Comparison of ENCODE assay signal across 28 cellular contexts in the genomic region with DNA sequence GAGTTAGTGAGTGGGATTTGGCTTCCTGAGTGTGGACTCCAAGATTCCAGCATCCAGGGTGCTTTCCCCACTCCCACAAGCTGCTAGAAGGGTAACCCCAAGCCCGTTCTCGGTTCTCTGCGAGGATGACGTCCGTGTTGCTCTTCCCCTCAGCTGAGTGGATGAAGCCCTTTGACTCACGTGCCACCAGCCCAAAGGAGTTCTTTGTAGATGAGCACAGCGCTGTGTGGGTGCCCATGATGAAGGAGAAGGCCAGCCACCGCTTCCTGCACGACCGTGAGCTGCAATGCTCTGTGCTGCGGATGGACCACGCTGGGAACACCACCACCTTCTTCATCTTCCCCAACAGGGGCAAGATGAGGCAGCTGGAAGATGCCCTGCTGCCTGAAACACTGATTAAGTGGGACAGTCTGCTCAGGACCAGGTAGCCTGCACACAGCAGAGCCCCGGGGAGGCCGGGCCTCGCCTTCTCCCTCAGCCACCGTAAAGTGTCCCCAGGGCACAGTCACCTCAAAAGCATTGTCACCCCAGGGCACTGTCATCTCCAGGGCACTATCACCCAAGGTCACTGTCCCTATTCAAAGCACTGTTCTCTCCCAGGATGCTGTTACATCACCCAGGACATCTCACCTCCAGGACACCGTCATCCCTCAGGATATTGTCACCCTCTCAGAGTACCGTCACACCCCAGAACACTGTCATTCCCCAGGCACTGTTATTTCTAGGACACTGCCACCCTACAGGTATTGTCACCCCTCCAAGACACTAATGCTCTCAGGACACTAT. TPM values are rescaled to one million over a fixed set of nuclear protein-coding genes. Genes with fewer than 3 reads are reported as not detected.
A peak's percentile ranks its signal among the peaks of the same experiment; 100 is the strongest.
DNase-seq lines count a peak whose midpoint lies in the region; ATAC-seq and TF ChIP-seq lines count a peak whose summit lies in the region.
"Had no signal": no experiment of that assay in that cellular context is flagged by ENCODE, and none has a peak within 500 bp of the region (broad histone marks: within the 10 kb centered on the region; RNA-seq: fewer than 3 reads in every experiment).

No MANE protein-coding gene starts in this region.

- no peak overlapping the region for H3K4me3 Mint-ChIP-seq in stimulated activated naive CD8-positive, alpha-beta T cell treated with anti-CD3 and anti-CD28 coated beads, Interleukin-15, amount 100 ng/mL, for 72 hours
- H3K4me3 Mint-ChIP-seq in osteocyte (ENCODE audit: unreplicated experiment) = no peak overlapping the region
- H3K4me3 Mint-ChIP-seq in activated T-helper 1 cell treated with anti-CD3 and anti-CD28 coated beads, Interleukin-12 subunit alpha, Interleukin-12 subunit beta, Interleukin-2, Interleukin-4 antibody, amounts not matched to agents 30 ng/mL and 10 ng/mL and 1 ng/mL, durations not matched to agents 14 hours and 24 hours and 36 hours = no peak overlapping the region
- H3K4me3 Mint-ChIP-seq: CD4-positive, alpha-beta T cell had no signal

- no peak overlapping the region for H2BK15ac ChIP-seq in mesenchymal stem cell (ENCODE audit: low read depth, poor library complexity, severe bottlenecking)

- ATAC-seq in stimulated activated naive CD8-positive, alpha-beta T cell treated with anti-CD3 and anti-CD28 coated beads, Interleukin-15, amount 100 ng/mL, for 72 hours = peak; percentile 18
- ATAC-seq in stimulated activated naive CD8-positive, alpha-beta T cell treated with anti-CD3 and anti-CD28 coated beads, Interleukin-15, Interleukin-2, amounts not matched to agents 100 U/mL and 50 U/mL, for 24 hours = no peak
- ATAC-seq: A549 had no signal

- no peak overlapping the region for H2AK5ac ChIP-seq in mesenchymal stem cell (ENCODE audit: low read length, severe bottlenecking)

- no peak overlapping the region for H3K18ac ChIP-seq in mesenchymal stem cell (ENCODE audit: low read depth in 1 of 2, low read length in 2 of 2)

- no peaks in the 10 kb centered on the region for H3K27me3 ChIP-seq in mesenchymal stem cell (ENCODE audit: control insufficient read depth in 1 of 2, insufficient read depth in 1 of 2, low read length in 2 of 2)
- H3K27me3 ChIP-seq: BLaER1 treated with 17β-estradiol and CSF1 and Interleukin-3, amounts not matched to agents 10 nM and 100 nM had no signal

- H3K9ac ChIP-seq in mesenchymal stem cell (ENCODE audit: low read length) = no peak overlapping the region
- H3K9ac ChIP-seq: BLaER1 treated with 17β-estradiol and CSF1 and Interleukin-3, amounts not matched to agents 10 nM and 100 nM had no signal

- no peak overlapping the region for H2BK12ac ChIP-seq in mesenchymal stem cell (ENCODE audit: low read length in 2 of 2)

- no peak overlapping the region for H2BK120ac ChIP-seq in mesenchymal stem cell (ENCODE audit: low read depth, low read length)

- H3K4me2 ChIP-seq in mesenchymal stem cell (ENCODE audit: low read length, poor library complexity, severe bottlenecking) = no peak overlapping the region
- H3K4me2 ChIP-seq: A549; BLaER1 treated with 17β-estradiol and CSF1 and Interleukin-3, amounts not matched to agents 10 nM and 100 nM; PC-9 had no signal

- H3K4me3 ChIP-seq in mesenchymal stem cell (ENCODE audit: insufficient read depth in 1 of 2, low read depth in 1 of 2, low read length in 2 of 2) = no peak overlapping the region
- H3K4me3 ChIP-seq: A549; BLaER1 treated with 17β-estradiol and CSF1 and Interleukin-3, amounts not matched to agents 10 nM and 100 nM; PC-9 had no signal

- in situ Hi-C loops in G401 (cut with HindIII; ENCODE audit: low sequenced_read_pairs) = no loop called here

- H3K27ac ChIP-seq in mesenchymal stem cell (ENCODE audit: low read length, poor library complexity, severe bottlenecking) = no peak overlapping the region
- H3K27ac ChIP-seq: A549; BLaER1 treated with 17β-estradiol and CSF1 and Interleukin-3, amounts not matched to agents 10 nM and 100 nM; PC-9 had no signal

- DNase-seq in stimulated activated naive CD8-positive, alpha-beta T cell treated with anti-CD3 and anti-CD28 coated beads, Interleukin-15, amount 100 ng/mL, for 72 hours = no peak
- DNase-seq in stimulated activated naive CD8-positive, alpha-beta T cell treated with anti-CD3 and anti-CD28 coated beads, Interleukin-15, Interleukin-2, amounts not matched to agents 100 U/mL and 50 U/mL, for 24 hours = no peak
- DNase-seq in mesenchymal stem cell (no peak), osteocyte (ENCODE audit: extremely low spot score, unreplicated experiment) (peak; percentile 60), G401 (ENCODE audit: low spot score) (no peak), SHP77 treated with DMSO at 0.1 percent for 48 hours (lab: John Stamatoyannopoulos, UW) (no peak)
- no peak for DNase-seq in activated T-helper 1 cell treated with anti-CD3 and anti-CD28 coated beads, Interleukin-12 subunit alpha, Interleukin-12 subunit beta, Interleukin-2, Interleukin-4 antibody, amounts not matched to agents 30 ng/mL and 10 ng/mL and 1 ng/mL, durations not matched to agents 14 hours and 24 hours and 36 hours (ENCODE audit: low spot score)
- DNase-seq: AML-193; CD4-positive, alpha-beta T cell; COR-L47; DMS53; GOT3; HCEC 1CT; IMR-90; KG1; MM.1S; NCI-H1048; NCI-H1417; NCI-H1694; NCI-H2081; NCI-H2227 treated with DMSO at 0.1 percent for 48 hours; NCI-H526 treated with DMSO at 0.1 percent for 48 hours; PC-9; Right ventricle myocardium superior had no signal

- H3K36me3 Mint-ChIP-seq in osteocyte (ENCODE audit: unreplicated experiment) = no peaks in the 10 kb centered on the region
- H3K36me3 Mint-ChIP-seq in activated T-helper 1 cell treated with anti-CD3 and anti-CD28 coated beads, Interleukin-12 subunit alpha, Interleukin-12 subunit beta, Interleukin-2, Interleukin-4 antibody, amounts not matched to agents 30 ng/mL and 10 ng/mL and 1 ng/mL, durations not matched to agents 14 hours and 24 hours and 36 hours (ENCODE audit: low read depth) = no peaks in the 10 kb centered on the region

- no peak overlapping the region for H3K4ac ChIP-seq in mesenchymal stem cell (ENCODE audit: low read depth in 1 of 2, low read length in 2 of 2)

- no peak overlapping the region for H3K23ac ChIP-seq in mesenchymal stem cell (ENCODE audit: low read length in 2 of 2)

- no peak overlapping the region for H4K8ac ChIP-seq in mesenchymal stem cell (ENCODE audit: low read length)

- H3K14ac ChIP-seq in mesenchymal stem cell (ENCODE audit: low read length in 2 of 2) = no peak overlapping the region

- no peaks in the 10 kb centered on the region for H3K4me1 ChIP-seq in mesenchymal stem cell (ENCODE audit: control insufficient read depth, insufficient read depth, low read depth, low read length)

- peaks cover 8% of the 10 kb centered on the region for H3K9me3 ChIP-seq in mesenchymal stem cell (ENCODE audit: control insufficient read depth, low read length)

- H3K27me3 Mint-ChIP-seq in stimulated activated naive CD8-positive, alpha-beta T cell treated with anti-CD3 and anti-CD28 coated beads, Interleukin-15, amount 100 ng/mL, for 72 hours = peaks cover 8% of the 10 kb centered on the region
- H3K27me3 Mint-ChIP-seq in osteocyte (ENCODE audit: unreplicated experiment) = no peaks in the 10 kb centered on the region
- H3K27me3 Mint-ChIP-seq in activated T-helper 1 cell treated with anti-CD3 and anti-CD28 coated beads, Interleukin-12 subunit alpha, Interleukin-12 subunit beta, Interleukin-2, Interleukin-4 antibody, amounts not matched to agents 30 ng/mL and 10 ng/mL and 1 ng/mL, durations not matched to agents 14 hours and 24 hours and 36 hours (ENCODE audit: insufficient read depth) = no peaks in the 10 kb centered on the region

- no peak overlapping the region for H2AFZ ChIP-seq in mesenchymal stem cell (ENCODE audit: low read depth, low read length)
- H2AFZ ChIP-seq: PC-9 had no signal

- H3K79me1 ChIP-seq in mesenchymal stem cell (replicated peaks; ENCODE audit: low read length, poor library complexity, severe bottlenecking) = no peaks in the 10 kb centered on the region

- WGBS in mesenchymal stem cell = 85% methylated on average over 18 of the region's 18 CpGs

- H3K9me3 Mint-ChIP-seq in stimulated activated naive CD8-positive, alpha-beta T cell treated with anti-CD3 and anti-CD28 coated beads, Interleukin-15, amount 100 ng/mL, for 72 hours = no peaks in the 10 kb centered on the region
- H3K9me3 Mint-ChIP-seq in osteocyte (ENCODE audit: unreplicated experiment) = no peaks in the 10 kb centered on the region
- H3K9me3 Mint-ChIP-seq in activated T-helper 1 cell treated with anti-CD3 and anti-CD28 coated beads, Interleukin-12 subunit alpha, Interleukin-12 subunit beta, Interleukin-2, Interleukin-4 antibody, amounts not matched to agents 30 ng/mL and 10 ng/mL and 1 ng/mL, durations not matched to agents 14 hours and 24 hours and 36 hours = no peaks in the 10 kb centered on the region

- peak overlapping the region; percentile 19 for H4K91ac ChIP-seq in mesenchymal stem cell (ENCODE audit: low read length)

- no peak overlapping the region for H3K27ac Mint-ChIP-seq in stimulated activated naive CD8-positive, alpha-beta T cell treated with anti-CD3 and anti-CD28 coated beads, Interleukin-15, amount 100 ng/mL, for 72 hours
- no peak overlapping the region for H3K27ac Mint-ChIP-seq in osteocyte (ENCODE audit: unreplicated experiment)
- H3K27ac Mint-ChIP-seq in activated T-helper 1 cell treated with anti-CD3 and anti-CD28 coated beads, Interleukin-12 subunit alpha, Interleukin-12 subunit beta, Interleukin-2, Interleukin-4 antibody, amounts not matched to agents 30 ng/mL and 10 ng/mL and 1 ng/mL, durations not matched to agents 14 hours and 24 hours and 36 hours = no peak overlapping the region
- H3K27ac Mint-ChIP-seq: CD4-positive, alpha-beta T cell had no signal

- no peaks in the 10 kb centered on the region for H3K4me1 Mint-ChIP-seq in stimulated activated naive CD8-positive, alpha-beta T cell treated with anti-CD3 and anti-CD28 coated beads, Interleukin-15, amount 100 ng/mL, for 72 hours
- peaks cover 12% of the 10 kb centered on the region for H3K4me1 Mint-ChIP-seq in osteocyte (ENCODE audit: unreplicated experiment)
- H3K4me1 Mint-ChIP-seq in activated T-helper 1 cell treated with anti-CD3 and anti-CD28 coated beads, Interleukin-12 subunit alpha, Interleukin-12 subunit beta, Interleukin-2, Interleukin-4 antibody, amounts not matched to agents 30 ng/mL and 10 ng/mL and 1 ng/mL, durations not matched to agents 14 hours and 24 hours and 36 hours (ENCODE audit: low read depth) = no peaks in the 10 kb centered on the region

- intact Hi-C loops in activated T-helper 1 cell treated with anti-CD3 and anti-CD28 coated beads, Interleukin-12 subunit alpha, Interleukin-12 subunit beta, Interleukin-2, Interleukin-4 antibody, amounts not matched to agents 30 ng/mL and 10 ng/mL and 1 ng/mL, durations not matched to agents 14 hours and 24 hours and 36 hours (cut with micrococcal nuclease) = no loop called here

- no peak for TF ChIP-seq CTCF in osteocyte (IDR thresholded peaks at IDR 0.05)

- no peak overlapping the region for H2BK5ac ChIP-seq in mesenchymal stem cell (ENCODE audit: low read depth, low read length, poor library complexity, severe bottlenecking)

- no peaks in the 10 kb centered on the region for H3K36me3 ChIP-seq in mesenchymal stem cell (ENCODE audit: control insufficient read depth in 1 of 2, insufficient read depth in 2 of 2, low read depth in 1 of 2, low read length in 2 of 2)

RNA-seq across cellular contexts. Expression of a gene that starts 31.3 kb away (rescaled TPM):
- 0.10 TPM for polyA plus RNA-seq in mesenchymal stem cell (2013, experiment 1 of 2)
- polyA plus RNA-seq in mesenchymal stem cell (2013, experiment 2 of 2) = 0.08 TPM
- 1.2 and 1.6 TPM in 2 replicates for total RNA-seq in osteocyte
- not detected in 2 replicates for total RNA-seq in activated T-helper 1 cell treated with anti-CD3 and anti-CD28 coated beads, Interleukin-12 subunit alpha, Interleukin-12 subunit beta, Interleukin-2, Interleukin-4 antibody, amounts not matched to agents 30 ng/mL and 10 ng/mL and 1 ng/mL, durations not matched to agents 14 hours and 24 hours and 36 hours
- total RNA-seq in G401 (2014; rRNA removed; shearing (Covaris generic)) = not detected in 2 replicates
- total RNA-seq: CD4-positive, alpha-beta T cell; Daoy; NCI-H460; PC-9 had no signal
